Comparison of ENCODE assay signal across 9 cellular contexts in genomic region chr2:236177967-236178909, GRCh38. TPM values are rescaled to one million over a fixed set of nuclear protein-coding genes. Genes with fewer than 3 reads are reported as not detected.
A peak's percentile ranks its signal among the peaks of the same experiment; 100 is the strongest.
DNase-seq lines count a peak whose midpoint lies in the region; ATAC-seq and TF ChIP-seq lines count a peak whose summit lies in the region.
"Had no signal": no experiment of that assay in that cellular context is flagged by ENCODE, and none has a peak within 500 bp of the region (broad histone marks: within the 10 kb centered on the region; RNA-seq: fewer than 3 reads in every experiment).

No MANE protein-coding gene starts in this region.

- H3K4me2 ChIP-seq in parathyroid adenoma (ENCODE audit: low read length): peak overlapping the region; percentile 43

- H3K4me1 Mint-ChIP-seq in activated T-cell treated with anti-CD3 and anti-CD28 coated beads, Interleukin-2, amount 50 U/mL, for 4 hours (ENCODE audit: low read depth): peaks cover 5% of the 10 kb centered on the region

- peak; percentile 55 for TF ChIP-seq CTCF in parathyroid adenoma (IDR thresholded peaks at IDR 0.05)

- H2AFZ ChIP-seq in parathyroid adenoma: peak overlapping the region; percentile 51

- H3K4me3 ChIP-seq in parathyroid adenoma (ENCODE audit: low read depth, low read length): peak overlapping the region; percentile 4

- no peak overlapping the region for H3K27ac ChIP-seq in parathyroid adenoma

- H3K36me3 Mint-ChIP-seq in activated T-cell treated with anti-CD3 and anti-CD28 coated beads, Interleukin-2, amount 50 U/mL, for 4 hours (ENCODE audit: insufficient read depth): no peaks in the 10 kb centered on the region
- H3K36me3 Mint-ChIP-seq: CD4-positive, CD25-positive, alpha-beta regulatory T cell had no signal

- no peak overlapping the region for H3K9ac ChIP-seq in parathyroid adenoma

- H3K36me3 ChIP-seq in parathyroid adenoma (ENCODE audit: control insufficient read depth, insufficient read depth, low read length): no peaks in the 10 kb centered on the region

- peaks cover 2% of the 10 kb centered on the region for H3K4me1 ChIP-seq in parathyroid adenoma

- peak overlapping the region; percentile 41 for H3K4me3 Mint-ChIP-seq in activated T-cell treated with anti-CD3 and anti-CD28 coated beads, Interleukin-2, amount 50 U/mL, for 4 hours

- peak; percentile 18 to 50 for ATAC-seq in activated T-cell treated with anti-CD3 and anti-CD28 coated beads, Interleukin-2, amount 50 U/mL, for 4 hours
- ATAC-seq in HG03135 (IDR thresholded peaks at IDR 0.05; ENCODE audit: unreplicated experiment): no peak
- ATAC-seq in HG02678 (IDR thresholded peaks at IDR 0.05; ENCODE audit: unreplicated experiment): no peak

- DNase-seq in NCI-H1436 (lab: John Stamatoyannopoulos, UW): peak; percentile 69
- no peak for DNase-seq in NCI-H1436 treated with DMSO at 0.1 percent for 48 hours (lab: John Stamatoyannopoulos, UW)
- peak; percentile 9 for DNase-seq in NCI-H128 (lab: John Stamatoyannopoulos, UW; ENCODE audit: unreplicated experiment)
- no peak for DNase-seq in activated T-cell treated with anti-CD3 and anti-CD28 coated beads, Interleukin-2, amount 50 U/mL, for 4 hours
- DNase-seq in head of caudate nucleus: peak in 36 of 42 donors; percentile 9 to 80 (median 54)
- DNase-seq: CD4-positive, CD25-positive, alpha-beta regulatory T cell had no signal

- no peaks in the 10 kb centered on the region for H3K79me2 ChIP-seq in parathyroid adenoma

- peaks cover 77% of the 10 kb centered on the region for H3K27me3 Mint-ChIP-seq in activated T-cell treated with anti-CD3 and anti-CD28 coated beads, Interleukin-2, amount 50 U/mL, for 4 hours (ENCODE audit: low read depth)

- peaks cover 17% of the 10 kb centered on the region for H3K27me3 ChIP-seq in parathyroid adenoma (ENCODE audit: control insufficient read depth, insufficient read depth, low read length)

- intact Hi-C loops in head of caudate nucleus (cut with DNase I): no loop called here

- no peaks in the 10 kb centered on the region for H3K9me3 ChIP-seq in parathyroid adenoma (ENCODE audit: control insufficient read depth, low read length)

- no peaks in the 10 kb centered on the region for H3K9me3 Mint-ChIP-seq in activated T-cell treated with anti-CD3 and anti-CD28 coated beads, Interleukin-2, amount 50 U/mL, for 4 hours

RNA-seq across cellular contexts. Expression of gene GBX2, which starts 10.1 kb away (rescaled TPM):
- not detected for total RNA-seq in activated T-cell treated with anti-CD3 and anti-CD28 coated beads, Interleukin-2, amount 50 U/mL, for 4 hours
- total RNA-seq: CD4-positive, CD25-positive, alpha-beta regulatory T cell had no signal

Comparison
In these comparisons a context has a peak if more than half of its experiments do, and no peak if none do; other contexts are left out.
1. DNase-seq: peak in NCI-H1436 (single experiment), NCI-H128 (single experiment) and head of caudate nucleus (36 of 42); none in NCI-H1436 treated with DMSO at 0.1 percent for 48 hours (single experiment) and activated T-cell treated with anti-CD3 and anti-CD28 coated beads, Interleukin-2, amount 50 U/mL, for 4 hours (single experiment).
2. ATAC-seq: peak in activated T-cell treated with anti-CD3 and anti-CD28 coated beads, Interleukin-2, amount 50 U/mL, for 4 hours (2 of 2); none in HG03135 (single experiment) and HG02678 (single experiment).